ENCODE assay signal across 11 cellular contexts in genomic region chr5:141880961-141881801, GRCh38. TPM values are rescaled to one million over a fixed set of nuclear protein-coding genes. Genes with fewer than 3 reads are reported as not detected.
DNase-seq lines count a peak whose midpoint lies in the region; ATAC-seq and TF ChIP-seq lines count a peak whose summit lies in the region.
"Had no signal": no experiment of that assay in that cellular context is flagged by ENCODE, and none has a peak within 500 bp of the region (broad histone marks: within the 10 kb centered on the region; RNA-seq: fewer than 3 reads in every experiment).

No MANE protein-coding gene starts in this region.

- in situ Hi-C loops in gastrocnemius medialis (cut with MboI; ENCODE audit: low sequenced_read_pairs in 4 of 4) = loop anchor here (5.0 to 10.0 kb wide), 4 partner anchors 74 to 186 kb away; partner anchors contain the start of gene PCDH12 (in 1 of the 4)

- peaks cover 23 to 43% (median 26%) of the 10 kb centered on the region in 4 donors for H3K4me1 Mint-ChIP-seq in naive thymus-derived CD8-positive, alpha-beta T cell

- intact Hi-C loops in gastrocnemius medialis (cut with DNase I; ENCODE audit: low total_unique reads) = no loop called here

- TF ChIP-seq POLR2A in gastrocnemius medialis (IDR thresholded peaks at IDR 0.05) = no peak

- DNase-seq in H7 (no peak), gastrocnemius medialis (no peak), WERI-Rb-1 (no peak)
- DNase-seq in naive thymus-derived CD8-positive, alpha-beta T cell = no peak
- DNase-seq: NCI-H187; stimulated activated naive CD4-positive, alpha-beta T cell had no signal

- H3K9ac ChIP-seq in iPS-15b (ENCODE audit: low read depth, low read length) = no peak overlapping the region

- no peaks in the 10 kb centered on the region for H3K36me3 Mint-ChIP-seq in naive thymus-derived CD8-positive, alpha-beta T cell

- no peaks in the 10 kb centered on the region for H3K9me3 ChIP-seq in iPS-15b (ENCODE audit: control insufficient read depth, insufficient read depth, low read length)
- no peaks in the 10 kb centered on the region for H3K9me3 ChIP-seq in gastrocnemius medialis
- H3K9me3 ChIP-seq in WERI-Rb-1 (ENCODE audit: severe bottlenecking) = no peaks in the 10 kb centered on the region

- POLR2A ChIA-PET in naive thymus-derived CD8-positive, alpha-beta T cell (lab: Charles Lee) = interaction anchor here (0.6 to 4.0 kb wide), 2 partner anchors 15 to 190 kb away, joined by 3 to 25 read pairs; no protein-coding TSS in a partner anchor

- TF ChIP-seq CTCF in gastrocnemius medialis (IDR thresholded peaks at IDR 0.05 in 4 of 5, conservative IDR thresholded peaks at IDR 0.05 in 1 of 5) (no peak), WERI-Rb-1 (IDR thresholded peaks at IDR 0.05; ENCODE audit: low read depth, low read length) (no peak)

- H3K4me1 ChIP-seq in iPS-15b (ENCODE audit: control insufficient read depth, insufficient read depth, low read length) (peaks cover 41% of the 10 kb centered on the region), gastrocnemius medialis (peaks cover 22 to 25% of the 10 kb centered on the region in 2 donors)

- peaks cover 43 to 91% (median 72%) of the 10 kb centered on the region in 5 donors for H3K27me3 Mint-ChIP-seq in naive thymus-derived CD8-positive, alpha-beta T cell

- H3K36me3 ChIP-seq in H7 (replicated peaks; ENCODE audit: control insufficient read depth, insufficient read depth, low read length) (no peaks in the 10 kb centered on the region), iPS-15b (ENCODE audit: control insufficient read depth, insufficient read depth, low read length) (no peaks in the 10 kb centered on the region), gastrocnemius medialis (no peaks in the 10 kb centered on the region), WERI-Rb-1 (no peaks in the 10 kb centered on the region)

- H3K4me3 ChIP-seq in H7 (ENCODE audit: insufficient read depth, low read depth, low read length) (peak overlapping the region; percentile 55; the same call in 1 of the 2 replicates), iPS-15b (ENCODE audit: low read depth, low read length) (peak overlapping the region; percentile 69), gastrocnemius medialis (no peak overlapping the region), WERI-Rb-1 (ENCODE audit: low read depth, low read length) (no peak overlapping the region)

- no peaks in the 10 kb centered on the region for H3K9me3 Mint-ChIP-seq in naive thymus-derived CD8-positive, alpha-beta T cell
- H3K9me3 Mint-ChIP-seq: activated T-helper 1 cell treated with anti-CD3 and anti-CD28 coated beads, Interleukin-12 subunit alpha, Interleukin-12 subunit beta, Interleukin-2, Interleukin-4 antibody, amounts not matched to agents 30 ng/mL and 10 ng/mL and 1 ng/mL, durations not matched to agents 14 hours and 24 hours and 36 hours had no signal

- peaks cover 14% of the 10 kb centered on the region for H3K27me3 ChIP-seq in H7 (ENCODE audit: control insufficient read depth, insufficient read depth, low read length)
- peaks cover 26% of the 10 kb centered on the region for H3K27me3 ChIP-seq in iPS-15b (ENCODE audit: control insufficient read depth, insufficient read depth, low read length)
- peaks cover 36 to 46% (median 37%) of the 10 kb centered on the region in 3 donors for H3K27me3 ChIP-seq in gastrocnemius medialis
- H3K27me3 ChIP-seq in WERI-Rb-1 (ENCODE audit: insufficient read depth, low read depth, severe bottlenecking) = peaks cover 32% of the 10 kb centered on the region

- H3K27ac Mint-ChIP-seq in naive thymus-derived CD8-positive, alpha-beta T cell = peak overlapping the region in 2 of 10 donors; percentile 9 to 66

- ATAC-seq in gastrocnemius medialis = peak; percentile 14 to 21
- ATAC-seq in GM21737 (IDR thresholded peaks at IDR 0.05; ENCODE audit: unreplicated experiment) = no peak
- no peak for ATAC-seq in HG02973 (IDR thresholded peaks at IDR 0.05; ENCODE audit: unreplicated experiment)
- ATAC-seq in naive thymus-derived CD8-positive, alpha-beta T cell = no peak

- no peak overlapping the region for H3K4me3 Mint-ChIP-seq in naive thymus-derived CD8-positive, alpha-beta T cell
- H3K4me3 Mint-ChIP-seq: activated T-helper 1 cell treated with anti-CD3 and anti-CD28 coated beads, Interleukin-12 subunit alpha, Interleukin-12 subunit beta, Interleukin-2, Interleukin-4 antibody, amounts not matched to agents 30 ng/mL and 10 ng/mL and 1 ng/mL, durations not matched to agents 14 hours and 24 hours and 36 hours had no signal

- H3K27ac ChIP-seq in angular gyrus (ENCODE audit: low read depth, low read length) (peak overlapping the region; percentile 92), gastrocnemius medialis (peak overlapping the region; percentile 58 to 82 (median 64)), WERI-Rb-1 (no peak overlapping the region)

RNA-seq across cellular contexts. Expression of gene PCDH1, which starts 3.0 kb away (rescaled TPM):
- total RNA-seq in H7 (2014; rRNA removed; shearing (Covaris generic)) = 66.8 and 67.1 TPM in 2 replicates
- total RNA-seq in gastrocnemius medialis = 10 to 100 TPM; 15.9 to 20.8 (median 18.1) TPM
- not detected for total RNA-seq in naive thymus-derived CD8-positive, alpha-beta T cell
- polyA plus RNA-seq in naive thymus-derived CD8-positive, alpha-beta T cell = 1 to 10 TPM in 1 of 3 donors, under 1 TPM in 1, not detected in 1; 0.06 to 1.3 TPM
- total RNA-seq: activated T-helper 1 cell treated with anti-CD3 and anti-CD28 coated beads, Interleukin-12 subunit alpha, Interleukin-12 subunit beta, Interleukin-2, Interleukin-4 antibody, amounts not matched to agents 30 ng/mL and 10 ng/mL and 1 ng/mL, durations not matched to agents 14 hours and 24 hours and 36 hours had no signal

RNA-seq across cellular contexts. Expression of gene DELE1, which starts 42.5 kb away (rescaled TPM):
- total RNA-seq in H7 (2014; rRNA removed; shearing (Covaris generic)) = 61.7 and 83.1 TPM in 2 replicates
- 10 to 100 TPM; 31.3 to 91.6 (median 52.4) TPM for total RNA-seq in gastrocnemius medialis
- total RNA-seq in naive thymus-derived CD8-positive, alpha-beta T cell = 10 to 100 TPM; 89.8 to 97.1 TPM
- 10 to 100 TPM; 28.2 to 33.5 (median 31.4) TPM for polyA plus RNA-seq in naive thymus-derived CD8-positive, alpha-beta T cell

Comparison
In these comparisons a context has a peak if more than half of its experiments do, and no peak if none do; other contexts are left out.
1. H3K4me3 ChIP-seq: peak in H7 (single experiment) and iPS-15b (single experiment); none in gastrocnemius medialis (0 of 4) and WERI-Rb-1 (single experiment).
2. ATAC-seq: peak in gastrocnemius medialis (2 of 2); none in GM21737 (single experiment), HG02973 (single experiment) and naive thymus-derived CD8-positive, alpha-beta T cell (0 of 2).
3. RNA of gene PCDH1, which starts 3.0 kb away (total RNA-seq): 66.8 to 67.1 TPM in H7 and 15.9 to 20.8 TPM in gastrocnemius medialis; not detected in naive thymus-derived CD8-positive, alpha-beta T cell; every median in the first group is over 10 times any median in the second.